8 cellular contexts compared by ENCODE assay signal in genomic region chr6:31821301-31822037, GRCh38. TPM values are rescaled to one million over a fixed set of nuclear protein-coding genes. Genes with fewer than 3 reads are reported as not detected.
A peak's percentile ranks its signal among the peaks of the same experiment; 100 is the strongest.
DNase-seq lines count a peak whose midpoint lies in the region; ATAC-seq and TF ChIP-seq lines count a peak whose summit lies in the region.

No MANE protein-coding gene starts in this region.

- H3K36me3 ChIP-seq in DND-41 (ENCODE audit: insufficient read depth, low read length), result no peaks in the 10 kb centered on the region
- H3K36me3 ChIP-seq in NT2/D1 (ENCODE audit: insufficient read depth, insufficient read length, low read length), result peaks cover 10% of the 10 kb centered on the region
- H3K36me3 ChIP-seq in tibial nerve, result no peaks in the 10 kb centered on the region

- H3K27ac Mint-ChIP-seq in activated T-helper 17 cell treated with anti-CD3 and anti-CD28 coated beads, Interleukin-2, amount 50 U/mL, for 72 hours, result peak overlapping the region; percentile 95
- peak overlapping the region; percentile 96 for H3K27ac Mint-ChIP-seq in neural crest cell (ENCODE audit: unreplicated experiment)

- H3K27me3 ChIP-seq in DND-41 (ENCODE audit: insufficient read depth, low read length, poor library complexity) (no peaks in the 10 kb centered on the region), NT2/D1 (ENCODE audit: insufficient read depth, insufficient read length) (no peaks in the 10 kb centered on the region), tibial nerve (no peaks in the 10 kb centered on the region)

- H3K27ac ChIP-seq in DND-41 (ENCODE audit: low read length), result peak overlapping the region; percentile 73
- peak overlapping the region; percentile 90 to 100 (median 99) for H3K27ac ChIP-seq in tibial nerve

- no peaks in the 10 kb centered on the region for H4K20me1 ChIP-seq in DND-41 (ENCODE audit: insufficient read depth, low read length)

- no peak for TF ChIP-seq EP300 in tibial nerve (IDR thresholded peaks at IDR 0.05)

- peak; percentile 33 to 66 for TF ChIP-seq POLR2A in tibial nerve (IDR thresholded peaks at IDR 0.05)

- ATAC-seq in DND-41 (ENCODE audit: insufficient read depth, low read depth), result peak; percentile 53
- peak; percentile 38 for ATAC-seq in activated T-helper 17 cell treated with anti-CD3 and anti-CD28 coated beads, Interleukin-2, amount 50 U/mL, for 72 hours (replicated peaks)
- no peak for ATAC-seq in GM18511 (IDR thresholded peaks at IDR 0.05; ENCODE audit: unreplicated experiment)

- CTCF ChIA-PET in HEK293T (lab: Yijun Ruan, JAX), result no interaction called here

- POLR2A ChIA-PET in HEK293T (lab: Yijun Ruan, JAX), result interaction anchor here (2.1 to 4.7 kb wide), 4 partner anchors 9 to 118 kb away, joined by 5 to 25 read pairs (median 12); partner anchors contain the start of genes ABHD16A, LSM2 and NEU1

- H3K4me1 ChIP-seq in DND-41 (ENCODE audit: insufficient read depth, low read length) (peaks cover 37% of the 10 kb centered on the region), NT2/D1 (ENCODE audit: insufficient read depth, insufficient read length) (no peaks in the 10 kb centered on the region), tibial nerve (peaks cover 0 to 82% (median 50%) of the 10 kb centered on the region in 4 donors)

- H3K4me2 ChIP-seq in DND-41 (ENCODE audit: insufficient read depth, low read length), result peak overlapping the region; percentile 95

- H3K9me3 ChIP-seq in DND-41 (ENCODE audit: insufficient read depth, low read length, severe bottlenecking), result no peaks in the 10 kb centered on the region
- no peaks in the 10 kb centered on the region; the same call in 1 of the 2 replicates for H3K9me3 ChIP-seq in NT2/D1 (ENCODE audit: insufficient read depth, low read length)
- no peaks in the 10 kb centered on the region for H3K9me3 ChIP-seq in tibial nerve

- WGBS in tibial nerve, 2 donors, result 3 to 7% methylated on average over 39 of the region's 39 CpGs

- peaks cover 2% of the 10 kb centered on the region; the same call in 1 of the 2 replicates for H3K79me2 ChIP-seq in DND-41 (ENCODE audit: insufficient read depth, low read length)

- no peaks in the 10 kb centered on the region for H3K27me3 Mint-ChIP-seq in activated T-helper 17 cell treated with anti-CD3 and anti-CD28 coated beads, Interleukin-2, amount 50 U/mL, for 72 hours
- H3K27me3 Mint-ChIP-seq in neural crest cell (ENCODE audit: low read depth), result no peaks in the 10 kb centered on the region

- peaks cover 23% of the 10 kb centered on the region for H3K36me3 Mint-ChIP-seq in activated T-helper 17 cell treated with anti-CD3 and anti-CD28 coated beads, Interleukin-2, amount 50 U/mL, for 72 hours (ENCODE audit: low read depth)
- peaks cover 10% of the 10 kb centered on the region for H3K36me3 Mint-ChIP-seq in neural crest cell (ENCODE audit: low read depth)

- peak overlapping the region; percentile 99 for H2AFZ ChIP-seq in DND-41 (ENCODE audit: low read depth, low read length)

- peaks cover 22% of the 10 kb centered on the region for H3K4me1 Mint-ChIP-seq in activated T-helper 17 cell treated with anti-CD3 and anti-CD28 coated beads, Interleukin-2, amount 50 U/mL, for 72 hours
- peaks cover 47% of the 10 kb centered on the region for H3K4me1 Mint-ChIP-seq in neural crest cell

- peak overlapping the region; percentile 75 for H3K9ac ChIP-seq in DND-41 (ENCODE audit: low read depth, low read length)
- peak overlapping the region; percentile 80 for H3K9ac ChIP-seq in NT2/D1 (ENCODE audit: insufficient read length, low read depth)

- H3K4me3 Mint-ChIP-seq in activated T-helper 17 cell treated with anti-CD3 and anti-CD28 coated beads, Interleukin-2, amount 50 U/mL, for 72 hours, result peak overlapping the region; percentile 100
- H3K4me3 Mint-ChIP-seq in neural crest cell, result peak overlapping the region; percentile 90

- H3K4me3 ChIP-seq in DND-41 (ENCODE audit: low read depth in 1 of 2, low read length in 2 of 2) (peak overlapping the region; percentile 41 to 93), NT2/D1 (ENCODE audit: insufficient read length, low read depth) (peak overlapping the region; percentile 49), tibial nerve (peak overlapping the region; percentile 33 to 67 (median 54))

- DNase-seq in DND-41, result peak; percentile 50
- DNase-seq in HEK293T (ENCODE audit: extremely low spot score), result peak; percentile 45
- no peak for DNase-seq in NT2/D1 (ENCODE audit: low read depth, low spot score)
- DNase-seq in foreskin melanocyte, result peak; percentile 49
- peak; percentile 48 for DNase-seq in neural crest cell (ENCODE audit: low read depth, low spot score)
- DNase-seq in tibial nerve (ENCODE audit: low spot score in 2 of 2), result peak in 1 of 2 donors; percentile 46

- H3K9me3 Mint-ChIP-seq in activated T-helper 17 cell treated with anti-CD3 and anti-CD28 coated beads, Interleukin-2, amount 50 U/mL, for 72 hours, result no peaks in the 10 kb centered on the region
- H3K9me3 Mint-ChIP-seq in neural crest cell, result no peaks in the 10 kb centered on the region

- no peak for TF ChIP-seq CTCF in DND-41 (IDR thresholded peaks at IDR 0.05; ENCODE audit: borderline replicate concordance, extremely low read depth, low read length, poor library complexity, severe bottlenecking)
- TF ChIP-seq CTCF in neural crest cell (conservative IDR thresholded peaks at IDR 0.05), result no peak
- TF ChIP-seq CTCF in tibial nerve (IDR thresholded peaks at IDR 0.05), result no peak

TF ChIP-seq in HEK293T, 16 proteins besides CTCF, POLR2A, EP300 and RAD21:
- no peak for TF ChIP-seq SP1 (IDR thresholded peaks at IDR 0.05)
- no peak for TF ChIP-seq FOXK2 (IDR thresholded peaks at IDR 0.05)
- no peak for TF ChIP-seq NFRKB (IDR thresholded peaks at IDR 0.05)
- no peak for TF ChIP-seq BHLHE40 (IDR thresholded peaks at IDR 0.05; ENCODE audit: borderline replicate concordance)
- TF ChIP-seq LEF1 (IDR thresholded peaks at IDR 0.05; ENCODE audit: borderline replicate concordance), result no peak
TF ChIP-seq in HEK293T: peak in this region for 0.

RNA-seq across cellular contexts. Expression of gene HSPA1B, which starts 6.1 kb away (rescaled TPM):
- total RNA-seq in activated T-helper 17 cell treated with anti-CD3 and anti-CD28 coated beads, Interleukin-2, amount 50 U/mL, for 72 hours, result 100 to 1,000 TPM in 1 of 2 donors, 10 to 100 TPM in 1; 78.4 to 118 TPM
- total RNA-seq in neural crest cell (78.5 and 82.5 TPM in 2 replicates), tibial nerve (100 to 1,000 TPM; 134 to 186 (median 168) TPM)

RNA-seq across cellular contexts. Expression of gene HSPA1A, which starts 6.1 kb away (rescaled TPM):
- total RNA-seq in activated T-helper 17 cell treated with anti-CD3 and anti-CD28 coated beads, Interleukin-2, amount 50 U/mL, for 72 hours, result 100 to 1,000 TPM; 124 to 189 TPM
- total RNA-seq in neural crest cell (70.3 and 72.3 TPM in 2 replicates), tibial nerve (100 to 1,000 TPM; 170 to 304 (median 221) TPM)

RNA-seq across cellular contexts. Expression of gene HSPA1L, which starts 6.4 kb away (rescaled TPM):
- total RNA-seq in activated T-helper 17 cell treated with anti-CD3 and anti-CD28 coated beads, Interleukin-2, amount 50 U/mL, for 72 hours, result 1 to 10 TPM; 2.7 to 2.9 TPM
- total RNA-seq in neural crest cell (1.5 and 1.8 TPM in 2 replicates), tibial nerve (1 to 10 TPM in 2 of 4 donors, under 1 TPM in 2; 0.20 to 2.4 (median 1.2) TPM)

RNA-seq across cellular contexts. Expression of gene LSM2, which starts 14.7 kb away (rescaled TPM):
- total RNA-seq in activated T-helper 17 cell treated with anti-CD3 and anti-CD28 coated beads, Interleukin-2, amount 50 U/mL, for 72 hours, result 100 to 1,000 TPM in 1 of 2 donors, 10 to 100 TPM in 1; 92.5 to 139 TPM
- total RNA-seq in neural crest cell (122 and 135 TPM in 2 replicates), tibial nerve (10 to 100 TPM; 23.9 to 31.8 (median 28.4) TPM)

RNA-seq across cellular contexts. Expression of gene VARS1, which starts 25.9 kb away (rescaled TPM):
- 100 to 1,000 TPM in 1 of 2 donors, 10 to 100 TPM in 1; 75.3 to 134 TPM for total RNA-seq in activated T-helper 17 cell treated with anti-CD3 and anti-CD28 coated beads, Interleukin-2, amount 50 U/mL, for 72 hours
- total RNA-seq in neural crest cell (162 and 163 TPM in 2 replicates), tibial nerve (10 to 100 TPM; 40.8 to 58.6 (median 50.1) TPM)
